8 cellular contexts compared by ENCODE assay signal in genomic region chr20:46013826-46014516, GRCh38. TPM values are rescaled to one million over a fixed set of nuclear protein-coding genes. Genes with fewer than 3 reads are reported as not detected.
DNase-seq lines count a peak whose midpoint lies in the region; ATAC-seq, FAIRE-seq and TF ChIP-seq lines count a peak whose summit lies in the region.

No MANE protein-coding gene starts in this region.

- peak; percentile 56 for ATAC-seq in HG03457 (IDR thresholded peaks at IDR 0.05; ENCODE audit: unreplicated experiment)
- peak; percentile 80 for ATAC-seq in stimulated activated naive CD8-positive, alpha-beta T cell treated with anti-CD3 and anti-CD28 coated beads, Interleukin-15, Interleukin-2, amounts not matched to agents 100 U/mL and 50 U/mL, for 24 hours

- FAIRE-seq in GM12891 (lab: Jason Lieb, UNC) = peak; percentile 83

- TF ChIP-seq POLR2A in GM12891 (IDR thresholded peaks at IDR 0.05; ENCODE audit: low read depth, low read length) = no peak

- peak; percentile 88 for DNase-seq in GM12891 (ENCODE audit: insufficient read length, low spot score)
- DNase-seq in NCI-H526 (lab: John Stamatoyannopoulos, UW) = peak; percentile 67 to 92
- peak; percentile 65 for DNase-seq in activated CD4-positive, alpha-beta T cell treated with anti-CD3 and anti-CD28 coated beads, Interleukin-2, amount 50 U/mL, for 1 hour
- DNase-seq in ecto neural progenitor cell (ENCODE audit: low spot score) = peak; percentile 81
- peak; percentile 23 for DNase-seq in midbrain (lab: John Stamatoyannopoulos, UW)
- DNase-seq in stimulated activated naive CD8-positive, alpha-beta T cell treated with anti-CD3 and anti-CD28 coated beads, Interleukin-15, Interleukin-2, amounts not matched to agents 100 U/mL and 50 U/mL, for 24 hours = peak; percentile 80
- no peak for DNase-seq in COLO829 (ENCODE audit: low spot score)

TF ChIP-seq in GM12891, 5 proteins besides CTCF, POLR2A, EP300 and RAD21:
- TF ChIP-seq TAF1 (IDR thresholded peaks at IDR 0.05; ENCODE audit: low read depth, low read length) (no peak), POU2F2 (IDR thresholded peaks at IDR 0.05; ENCODE audit: low read depth, low read length) (no peak), PAX5 (IDR thresholded peaks at IDR 0.05; ENCODE audit: insufficient read depth, low read length, severe bottlenecking) (no peak), SPI1 (IDR thresholded peaks at IDR 0.05; ENCODE audit: low read depth, low read length) (no peak), POLR2AphosphoS5 (IDR thresholded peaks at IDR 0.05; ENCODE audit: low read depth, low read length) (no peak)

RNA-seq across cellular contexts. Expression of gene MMP9, which starts 5.3 kb away (rescaled TPM):
- polyA plus RNA-seq in GM12891 (2012; ENCODE audit: low read depth, missing spikeins) = 0.72 TPM

RNA-seq across cellular contexts. Expression of gene SLC12A5, which starts 15.0 kb away (rescaled TPM):
- polyA plus RNA-seq in GM12891 (2012; ENCODE audit: low read depth, missing spikeins) = 8.8 TPM

RNA-seq across cellular contexts. Expression of gene ZNF335, which starts 42.0 kb away (rescaled TPM):
- 13.5 TPM for polyA plus RNA-seq in GM12891 (2012; ENCODE audit: low read depth, missing spikeins)
